18 cellular contexts compared by ENCODE assay signal in the genomic region with DNA sequence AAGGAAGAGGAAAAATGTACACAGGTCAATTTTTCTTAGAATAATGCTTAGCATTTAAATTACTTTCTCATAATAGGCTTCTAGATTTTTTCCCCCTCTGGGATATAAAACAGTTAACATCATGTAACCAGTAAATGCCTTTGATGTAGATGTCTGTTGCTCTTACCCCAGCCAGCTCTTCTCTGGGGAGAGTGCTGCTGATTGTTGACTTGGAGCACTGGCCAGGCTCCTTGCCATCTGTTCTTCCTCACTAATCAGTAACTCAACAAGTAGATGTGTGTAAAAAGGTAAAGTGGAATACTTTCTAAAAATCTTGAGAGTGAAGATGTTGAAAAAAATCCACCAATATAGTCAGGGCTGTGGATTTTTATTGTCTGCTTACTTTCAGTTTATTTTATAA.
"Had no signal": no experiment of that assay in that cellular context is flagged by ENCODE, and none has a peak within 500 bp of the region (broad histone marks: within the 10 kb centered on the region; RNA-seq: fewer than 3 reads in every experiment).

No MANE protein-coding gene starts in this region.

- ATAC-seq: esophagus mucosa; gastrocnemius medialis; lower lobe of right lung; natural killer cell; stimulated activated naive B cell treated with anti-CD40 and anti-IgM and Interleukin-4, amounts not matched to agents 10 μg/mL and 1 μg/mL and 100 μg/mL, for 72 hours; stimulated activated naive CD8-positive, alpha-beta T cell treated with anti-CD3 and anti-CD28 coated beads, Interleukin-15, amount 100 ng/mL, for 72 hours had no signal

- H3K27ac Mint-ChIP-seq: memory B cell; mesothelial cell of epicardium; natural killer cell; stimulated activated naive B cell treated with anti-CD40 and anti-IgM and Interleukin-4, amounts not matched to agents 10 μg/mL and 1 μg/mL and 100 μg/mL, for 72 hours had no signal

- H3K36me3 Mint-ChIP-seq: natural killer cell had no signal

- H3K4me3 Mint-ChIP-seq: memory B cell; mesothelial cell of epicardium; natural killer cell; neural crest cell; stimulated activated naive B cell treated with anti-CD40 and anti-IgM and Interleukin-4, amounts not matched to agents 10 μg/mL and 1 μg/mL and 100 μg/mL, for 72 hours; stimulated activated naive CD8-positive, alpha-beta T cell treated with anti-CD3 and anti-CD28 coated beads, Interleukin-15, amount 100 ng/mL, for 72 hours had no signal

- H3K27me3 Mint-ChIP-seq: stimulated activated naive B cell treated with anti-CD40 and anti-IgM and Interleukin-4, amounts not matched to agents 10 μg/mL and 1 μg/mL and 100 μg/mL, for 72 hours; stimulated activated naive CD8-positive, alpha-beta T cell treated with anti-CD3 and anti-CD28 coated beads, Interleukin-15, amount 100 ng/mL, for 72 hours had no signal

- DNase-seq: effector memory CD4-positive, alpha-beta T cell; gastrocnemius medialis; kidney; lower lobe of right lung; natural killer cell; posterior cingulate gyrus; sigmoid colon; stimulated activated CD4-positive, alpha-beta T cell treated with anti-CD3 and anti-CD28 coated beads, Interleukin-2, amount 100 ng/mL, for 24 hours; stimulated activated CD4-positive, alpha-beta T cell treated with anti-CD3 and anti-CD28 coated beads, Interleukin-4, amount 100 ng/mL, for 4 hours; stimulated activated naive B cell treated with anti-CD40 and anti-IgM and Interleukin-4, amounts not matched to agents 10 μg/mL and 1 μg/mL and 100 μg/mL, for 72 hours; stimulated activated naive CD8-positive, alpha-beta T cell treated with anti-CD3 and anti-CD28 coated beads, Interleukin-15, amount 100 ng/mL, for 72 hours; trophoblast cell had no signal

- H3K4me3 ChIP-seq: gastrocnemius medialis, lower lobe of right lung, sigmoid colon, skin epidermis, thoracic aorta had no signal

- H3K9me3 ChIP-seq: gastrocnemius medialis, lower lobe of right lung, sigmoid colon, thoracic aorta had no signal

- H3K9me3 Mint-ChIP-seq: natural killer cell had no signal

- H3K4me1 Mint-ChIP-seq: memory B cell; natural killer cell; neural crest cell; stimulated activated naive B cell treated with anti-CD40 and anti-IgM and Interleukin-4, amounts not matched to agents 10 μg/mL and 1 μg/mL and 100 μg/mL, for 72 hours; stimulated activated naive CD8-positive, alpha-beta T cell treated with anti-CD3 and anti-CD28 coated beads, Interleukin-15, amount 100 ng/mL, for 72 hours had no signal

- H3K27me3 ChIP-seq: gastrocnemius medialis, sigmoid colon had no signal

- H3K4me1 ChIP-seq: lower lobe of right lung, sigmoid colon had no signal

- H3K27ac ChIP-seq: gastrocnemius medialis, lower lobe of right lung, sigmoid colon, skin epidermis, thoracic aorta had no signal
